In genomic region chrX:109635151-109635550, GRCh38 we compare ENCODE assay signal across 8 cellular contexts. TPM values are rescaled to one million over a fixed set of nuclear protein-coding genes. Genes with fewer than 3 reads are reported as not detected.
A peak's percentile ranks its signal among the peaks of the same experiment; 100 is the strongest.
DNase-seq lines count a peak whose midpoint lies in the region; ATAC-seq and TF ChIP-seq lines count a peak whose summit lies in the region.

No MANE protein-coding gene starts in this region.

- H3K27ac Mint-ChIP-seq in naive thymus-derived CD8-positive, alpha-beta T cell, result no peak overlapping the region

- H3K9me3 Mint-ChIP-seq in naive thymus-derived CD8-positive, alpha-beta T cell, result no peaks in the 10 kb centered on the region

- no peaks in the 10 kb centered on the region for H3K9me3 ChIP-seq in PC-3 (ENCODE audit: low read length)

- H3K4me1 ChIP-seq in PC-3 (ENCODE audit: insufficient read depth, low read length), result no peaks in the 10 kb centered on the region

- CTCF ChIA-PET in PC-3 (lab: Charles Lee), result interaction anchor here (0.5 to 1.4 kb wide), 7 partner anchors 59 to 409 kb away, joined by 3 to 5 read pairs (median 3); no protein-coding TSS in a partner anchor

- DNase-seq in AML-193 (lab: John Stamatoyannopoulos, UW) (peak; percentile 18 to 59), PC-3 (peak; percentile 39), germinal center (ENCODE audit: low spot score) (peak; percentile 8), SHP77 treated with DMSO at 0.1 percent for 48 hours (lab: John Stamatoyannopoulos, UW) (no peak)
- no peak for DNase-seq in naive thymus-derived CD8-positive, alpha-beta T cell
- no peak for DNase-seq in activated CD4-positive, alpha-beta T cell treated with anti-CD3 and anti-CD28 coated beads for 1 hour

- H3K27ac ChIP-seq in PC-3 (ENCODE audit: low read length), result no peak overlapping the region

- H3K9ac ChIP-seq in PC-3 (ENCODE audit: low read length), result no peak overlapping the region

- no peak overlapping the region for H3K4me3 ChIP-seq in PC-3 (ENCODE audit: low read length)

- ATAC-seq in GM19023 (IDR thresholded peaks at IDR 0.05; ENCODE audit: unreplicated experiment) (peak; percentile 51), PC-3 (peak; percentile 42; the same call in 1 of the 2 replicates), GM19035 (IDR thresholded peaks at IDR 0.05; ENCODE audit: unreplicated experiment) (no peak)
- no peak for ATAC-seq in naive thymus-derived CD8-positive, alpha-beta T cell

- POLR2A ChIA-PET in PC-3 (lab: Charles Lee; ENCODE audit: unreplicated experiment), result no interaction called here
- POLR2A ChIA-PET in naive thymus-derived CD8-positive, alpha-beta T cell (lab: Charles Lee), result no interaction called here

- no peaks in the 10 kb centered on the region for H3K4me1 Mint-ChIP-seq in naive thymus-derived CD8-positive, alpha-beta T cell

- no peaks in the 10 kb centered on the region for H3K27me3 ChIP-seq in PC-3 (ENCODE audit: low read length)

- no peaks in the 10 kb centered on the region for H3F3A ChIP-seq in PC-3 (ENCODE audit: low read length, unreplicated experiment)

- no peaks in the 10 kb centered on the region for H3K79me2 ChIP-seq in PC-3 (ENCODE audit: low read length)

- no peaks in the 10 kb centered on the region for H3K36me3 ChIP-seq in PC-3 (ENCODE audit: low read depth, low read length)

- no peaks in the 10 kb centered on the region for H3K9me2 ChIP-seq in PC-3 (replicated peaks; ENCODE audit: low read length)

- H2AFZ ChIP-seq in PC-3 (ENCODE audit: low read length), result no peak overlapping the region

- peak; percentile 66 for TF ChIP-seq CTCF in PC-3 (conservative IDR thresholded peaks at IDR 0.05; ENCODE audit: low read depth, low read length)

- no TSS peak for BruUV-seq in PC-3 (replicated peaks; lab: Mats Ljungman, UMichigan)

- H3K4me2 ChIP-seq in PC-3 (ENCODE audit: low read length), result no peak overlapping the region

- H3K27me3 Mint-ChIP-seq in naive thymus-derived CD8-positive, alpha-beta T cell, result no peaks in the 10 kb centered on the region

- intact Hi-C loops in PC-3 (cut with micrococcal nuclease), result no loop called here

- no peak overlapping the region for H3K4me3 Mint-ChIP-seq in naive thymus-derived CD8-positive, alpha-beta T cell

- H3K36me3 Mint-ChIP-seq in naive thymus-derived CD8-positive, alpha-beta T cell, result peaks cover 9 to 13% (median 11%) of the 10 kb centered on the region in 3 donors

- no peaks in the 10 kb centered on the region for H4K20me1 ChIP-seq in PC-3 (ENCODE audit: low read length)

RNA-seq across cellular contexts. Expression of gene KCNE5, which starts 10.2 kb away (rescaled TPM):
- total RNA-seq in PC-3 (2014; rRNA removed), result not detected in 2 replicates
- under 1 TPM; 0.23 to 0.25 TPM for total RNA-seq in naive thymus-derived CD8-positive, alpha-beta T cell
- polyA plus RNA-seq in naive thymus-derived CD8-positive, alpha-beta T cell, result not detected

Comparison
In these comparisons a context has a peak if more than half of its experiments do, and no peak if none do; other contexts are left out.
1. DNase-seq: peak in AML-193 (2 of 2), PC-3 (single experiment) and germinal center (single experiment); none in naive thymus-derived CD8-positive, alpha-beta T cell (0 of 10), activated CD4-positive, alpha-beta T cell treated with anti-CD3 and anti-CD28 coated beads for 1 hour (single experiment) and SHP77 treated with DMSO at 0.1 percent for 48 hours (single experiment).
2. ATAC-seq: peak in GM19023 (single experiment) and PC-3 (single experiment); none in naive thymus-derived CD8-positive, alpha-beta T cell (0 of 2) and GM19035 (single experiment).